1 cellular context compared by ENCODE assay signal in the genomic region with DNA sequence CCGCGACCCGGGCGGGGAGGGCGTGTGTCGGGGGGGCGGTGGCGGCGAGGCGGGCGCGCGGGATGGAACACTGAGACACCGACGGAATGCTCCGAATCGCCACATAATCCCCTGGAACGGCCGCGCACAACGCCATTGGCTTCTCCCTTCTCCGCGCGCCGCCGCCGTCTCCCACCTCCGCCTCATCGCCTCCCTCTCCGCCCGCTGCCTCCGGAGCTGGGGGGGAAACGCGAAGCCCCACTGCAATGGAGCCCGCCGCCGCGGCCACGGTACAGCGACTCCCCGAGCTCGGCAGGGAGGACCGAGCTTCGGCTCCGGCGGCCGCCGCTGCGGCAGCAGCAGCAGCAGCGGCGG.
TF ChIP-seq lines count a peak whose summit lies in the region.

A gene (plus strand): TSS at position 103 of the 354 bp plus-strand sequence. CDS start 143 bp downstream, at position 246.

TF ChIP-seq in HepG2, 621 proteins besides CTCF, POLR2A, EP300 and RAD21 (continued from another document and continues in another):
- TF ChIP-seq, protein P1, sequence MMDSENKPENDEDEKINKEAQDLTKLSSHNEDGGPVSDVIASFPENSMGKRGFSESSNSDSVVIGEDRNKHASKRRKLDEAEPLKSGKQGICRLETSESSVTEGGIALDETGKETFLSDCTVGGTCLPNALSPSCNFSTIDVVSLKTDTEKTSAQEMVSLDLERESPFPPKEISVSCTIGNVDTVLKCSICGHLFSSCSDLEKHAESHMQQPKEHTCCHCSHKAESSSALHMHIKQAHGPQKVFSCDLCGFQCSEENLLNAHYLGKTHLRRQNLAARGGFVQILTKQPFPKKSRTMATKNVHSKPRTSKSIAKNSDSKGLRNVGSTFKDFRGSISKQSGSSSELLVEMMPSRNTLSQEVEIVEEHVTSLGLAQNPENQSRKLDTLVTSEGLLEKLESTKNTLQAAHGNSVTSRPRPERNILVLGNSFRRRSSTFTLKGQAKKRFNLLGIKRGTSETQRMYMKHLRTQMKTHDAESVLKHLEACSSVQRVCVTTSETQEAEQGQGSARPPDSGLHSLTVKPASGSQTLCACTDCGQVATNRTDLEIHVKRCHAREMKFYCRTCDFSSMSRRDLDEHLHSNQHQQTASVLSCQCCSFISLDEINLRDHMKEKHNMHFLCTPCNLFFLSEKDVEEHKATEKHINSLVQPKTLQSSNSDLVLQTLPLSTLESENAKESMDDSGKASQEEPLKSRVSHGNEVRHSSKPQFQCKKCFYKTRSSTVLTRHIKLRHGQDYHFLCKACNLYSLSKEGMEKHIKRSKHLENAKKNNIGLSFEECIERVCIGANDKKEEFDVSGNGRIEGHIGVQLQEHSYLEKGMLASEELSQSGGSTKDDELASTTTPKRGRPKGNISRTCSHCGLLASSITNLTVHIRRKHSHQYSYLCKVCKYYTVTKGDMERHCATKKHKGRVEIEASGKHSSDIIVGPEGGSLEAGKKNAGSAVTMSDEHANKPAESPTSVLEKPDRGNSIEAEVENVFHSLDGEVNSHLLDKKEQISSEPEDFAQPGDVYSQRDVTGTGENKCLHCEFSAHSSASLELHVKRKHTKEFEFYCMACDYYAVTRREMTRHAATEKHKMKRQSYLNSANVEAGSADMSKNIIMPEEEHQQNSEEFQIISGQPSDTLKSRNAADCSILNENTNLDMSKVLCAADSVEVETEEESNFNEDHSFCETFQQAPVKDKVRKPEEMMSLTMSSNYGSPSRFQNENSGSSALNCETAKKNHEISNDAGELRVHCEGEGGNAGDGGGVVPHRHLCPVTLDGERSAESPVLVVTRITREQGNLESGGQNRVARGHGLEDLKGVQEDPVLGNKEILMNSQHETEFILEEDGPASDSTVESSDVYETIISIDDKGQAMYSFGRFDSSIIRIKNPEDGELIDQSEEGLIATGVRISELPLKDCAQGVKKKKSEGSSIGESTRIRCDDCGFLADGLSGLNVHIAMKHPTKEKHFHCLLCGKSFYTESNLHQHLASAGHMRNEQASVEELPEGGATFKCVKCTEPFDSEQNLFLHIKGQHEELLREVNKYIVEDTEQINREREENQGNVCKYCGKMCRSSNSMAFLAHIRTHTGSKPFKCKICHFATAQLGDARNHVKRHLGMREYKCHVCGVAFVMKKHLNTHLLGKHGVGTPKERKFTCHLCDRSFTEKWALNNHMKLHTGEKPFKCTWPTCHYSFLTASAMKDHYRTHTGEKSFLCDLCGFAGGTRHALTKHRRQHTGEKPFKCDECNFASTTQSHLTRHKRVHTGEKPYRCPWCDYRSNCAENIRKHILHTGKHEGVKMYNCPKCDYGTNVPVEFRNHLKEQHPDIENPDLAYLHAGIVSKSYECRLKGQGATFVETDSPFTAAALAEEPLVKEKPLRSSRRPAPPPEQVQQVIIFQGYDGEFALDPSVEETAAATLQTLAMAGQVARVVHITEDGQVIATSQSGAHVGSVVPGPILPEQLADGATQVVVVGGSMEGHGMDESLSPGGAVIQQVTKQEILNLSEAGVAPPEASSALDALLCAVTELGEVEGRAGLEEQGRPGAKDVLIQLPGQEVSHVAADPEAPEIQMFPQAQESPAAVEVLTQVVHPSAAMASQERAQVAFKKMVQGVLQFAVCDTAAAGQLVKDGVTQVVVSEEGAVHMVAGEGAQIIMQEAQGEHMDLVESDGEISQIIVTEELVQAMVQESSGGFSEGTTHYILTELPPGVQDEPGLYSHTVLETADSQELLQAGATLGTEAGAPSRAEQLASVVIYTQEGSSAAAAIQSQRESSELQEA (CRISPR knock-in tag; IDR thresholded peaks at IDR 0.05; ENCODE audit: not compliant biosample characterization) = no peak
- TF ChIP-seq MYNN (CRISPR knock-in tag; IDR thresholded peaks at IDR 0.05; ENCODE audit: low read depth) (no peak), SIN3B (IDR thresholded peaks at IDR 0.05; ENCODE audit: low read length) (no peak), MEF2D (CRISPR knock-in tag; IDR thresholded peaks at IDR 0.05) (no peak), SOX6 (IDR thresholded peaks at IDR 0.05) (no peak), SOX6 (CRISPR knock-in tag; IDR thresholded peaks at IDR 0.05) (no peak), ZKSCAN5 (CRISPR knock-in tag; IDR thresholded peaks at IDR 0.05) (no peak), MED1 (CRISPR knock-in tag; IDR thresholded peaks at IDR 0.05) (no peak), U2AF2 (IDR thresholded peaks at IDR 0.05; ENCODE audit: low read depth, low read length) (no peak), POLR2AphosphoS2 (IDR thresholded peaks at IDR 0.05; ENCODE audit: low read depth, low read length) (no peak), RBFOX2 (IDR thresholded peaks at IDR 0.05; ENCODE audit: low read depth, low read length) (peak; percentile 53), ARNT (IDR thresholded peaks at IDR 0.05) (no peak), ZNF546 (CRISPR knock-in tag; conservative IDR thresholded peaks at IDR 0.05) (no peak), NRL (CRISPR knock-in tag; IDR thresholded peaks at IDR 0.05; ENCODE audit: borderline replicate concordance) (no peak), RNF2 (conservative IDR thresholded peaks at IDR 0.05; ENCODE audit: low read depth) (no peak), ZNF350 (CRISPR knock-in tag; IDR thresholded peaks at IDR 0.05; ENCODE audit: borderline replicate concordance, low read depth) (no peak), ZMYM3 (CRISPR knock-in tag; IDR thresholded peaks at IDR 0.05) (0 out of 2 replicates have a peak, but pooled peaks have one; percentile 13), AGO1 (IDR thresholded peaks at IDR 0.05; ENCODE audit: low read depth, low read length, poor library complexity, severe bottlenecking) (no peak), ZNF569 (CRISPR knock-in tag; IDR thresholded peaks at IDR 0.05; ENCODE audit: borderline replicate concordance) (no peak), AGO2 (optimal IDR thresholded peaks at IDR 0.05; ENCODE audit: low read depth, low read length) (no peak), ZNF367 (CRISPR knock-in tag; IDR thresholded peaks at IDR 0.05; ENCODE audit: borderline replicate concordance) (no peak), SALL2 (CRISPR knock-in tag; IDR thresholded peaks at IDR 0.05) (peak; percentile 33; the same call in 1 of the 2 replicates), SYNCRIP (IDR thresholded peaks at IDR 0.05; ENCODE audit: insufficient read depth, low read depth, low read length) (no peak), FOXP1 (IDR thresholded peaks at IDR 0.05) (no peak), FOXP1 (CRISPR knock-in tag; IDR thresholded peaks at IDR 0.05) (no peak), ZNF777 (CRISPR knock-in tag; IDR thresholded peaks at IDR 0.05) (no peak), ZNF615 (CRISPR knock-in tag; IDR thresholded peaks at IDR 0.05; ENCODE audit: borderline replicate concordance) (no peak), ZNF746 (CRISPR knock-in tag; IDR thresholded peaks at IDR 0.05) (peak; percentile 24; the same call in 1 of the 2 replicates), HOXA5 (CRISPR knock-in tag; IDR thresholded peaks at IDR 0.05) (no peak), ZSCAN31 (CRISPR knock-in tag; IDR thresholded peaks at IDR 0.05; ENCODE audit: low read depth) (no peak), ZNF468 (CRISPR knock-in tag; IDR thresholded peaks at IDR 0.05) (no peak), SAFB2 (CRISPR knock-in tag; IDR thresholded peaks at IDR 0.05; ENCODE audit: borderline replicate concordance, low read depth) (no peak), SOX5 (CRISPR knock-in tag; IDR thresholded peaks at IDR 0.05; ENCODE audit: borderline replicate concordance) (no peak), POLR2AphosphoS5 (IDR thresholded peaks at IDR 0.05; ENCODE audit: low read depth, low read length) (peak; percentile 53; the same call in 1 of the 2 replicates), DPF2 (CRISPR knock-in tag; IDR thresholded peaks at IDR 0.05; ENCODE audit: borderline replicate concordance, low read depth) (no peak), MIER2 (CRISPR knock-in tag; IDR thresholded peaks at IDR 0.05) (no peak), ZNF10 (CRISPR knock-in tag; IDR thresholded peaks at IDR 0.05; ENCODE audit: borderline replicate concordance, low read depth) (no peak), ETV6 (CRISPR knock-in tag; conservative IDR thresholded peaks at IDR 0.05) (no peak), TAF1 (CRISPR knock-in tag; IDR thresholded peaks at IDR 0.05) (peak; percentile 51), ZNF335 (CRISPR knock-in tag; IDR thresholded peaks at IDR 0.05) (no peak)
- TF ChIP-seq, protein P2, sequence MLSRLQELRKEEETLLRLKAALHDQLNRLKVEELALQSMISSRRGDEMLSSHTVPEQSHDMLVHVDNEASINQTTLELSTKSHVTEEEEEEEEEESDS (CRISPR knock-in tag; IDR thresholded peaks at IDR 0.05; ENCODE audit: borderline replicate concordance) = no peak
- TF ChIP-seq, protein P3, sequence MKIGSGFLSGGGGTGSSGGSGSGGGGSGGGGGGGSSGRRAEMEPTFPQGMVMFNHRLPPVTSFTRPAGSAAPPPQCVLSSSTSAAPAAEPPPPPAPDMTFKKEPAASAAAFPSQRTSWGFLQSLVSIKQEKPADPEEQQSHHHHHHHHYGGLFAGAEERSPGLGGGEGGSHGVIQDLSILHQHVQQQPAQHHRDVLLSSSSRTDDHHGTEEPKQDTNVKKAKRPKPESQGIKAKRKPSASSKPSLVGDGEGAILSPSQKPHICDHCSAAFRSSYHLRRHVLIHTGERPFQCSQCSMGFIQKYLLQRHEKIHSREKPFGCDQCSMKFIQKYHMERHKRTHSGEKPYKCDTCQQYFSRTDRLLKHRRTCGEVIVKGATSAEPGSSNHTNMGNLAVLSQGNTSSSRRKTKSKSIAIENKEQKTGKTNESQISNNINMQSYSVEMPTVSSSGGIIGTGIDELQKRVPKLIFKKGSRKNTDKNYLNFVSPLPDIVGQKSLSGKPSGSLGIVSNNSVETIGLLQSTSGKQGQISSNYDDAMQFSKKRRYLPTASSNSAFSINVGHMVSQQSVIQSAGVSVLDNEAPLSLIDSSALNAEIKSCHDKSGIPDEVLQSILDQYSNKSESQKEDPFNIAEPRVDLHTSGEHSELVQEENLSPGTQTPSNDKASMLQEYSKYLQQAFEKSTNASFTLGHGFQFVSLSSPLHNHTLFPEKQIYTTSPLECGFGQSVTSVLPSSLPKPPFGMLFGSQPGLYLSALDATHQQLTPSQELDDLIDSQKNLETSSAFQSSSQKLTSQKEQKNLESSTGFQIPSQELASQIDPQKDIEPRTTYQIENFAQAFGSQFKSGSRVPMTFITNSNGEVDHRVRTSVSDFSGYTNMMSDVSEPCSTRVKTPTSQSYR (CRISPR knock-in tag; IDR thresholded peaks at IDR 0.05; ENCODE audit: borderline replicate concordance) = no peak
- TF ChIP-seq, protein P4, sequence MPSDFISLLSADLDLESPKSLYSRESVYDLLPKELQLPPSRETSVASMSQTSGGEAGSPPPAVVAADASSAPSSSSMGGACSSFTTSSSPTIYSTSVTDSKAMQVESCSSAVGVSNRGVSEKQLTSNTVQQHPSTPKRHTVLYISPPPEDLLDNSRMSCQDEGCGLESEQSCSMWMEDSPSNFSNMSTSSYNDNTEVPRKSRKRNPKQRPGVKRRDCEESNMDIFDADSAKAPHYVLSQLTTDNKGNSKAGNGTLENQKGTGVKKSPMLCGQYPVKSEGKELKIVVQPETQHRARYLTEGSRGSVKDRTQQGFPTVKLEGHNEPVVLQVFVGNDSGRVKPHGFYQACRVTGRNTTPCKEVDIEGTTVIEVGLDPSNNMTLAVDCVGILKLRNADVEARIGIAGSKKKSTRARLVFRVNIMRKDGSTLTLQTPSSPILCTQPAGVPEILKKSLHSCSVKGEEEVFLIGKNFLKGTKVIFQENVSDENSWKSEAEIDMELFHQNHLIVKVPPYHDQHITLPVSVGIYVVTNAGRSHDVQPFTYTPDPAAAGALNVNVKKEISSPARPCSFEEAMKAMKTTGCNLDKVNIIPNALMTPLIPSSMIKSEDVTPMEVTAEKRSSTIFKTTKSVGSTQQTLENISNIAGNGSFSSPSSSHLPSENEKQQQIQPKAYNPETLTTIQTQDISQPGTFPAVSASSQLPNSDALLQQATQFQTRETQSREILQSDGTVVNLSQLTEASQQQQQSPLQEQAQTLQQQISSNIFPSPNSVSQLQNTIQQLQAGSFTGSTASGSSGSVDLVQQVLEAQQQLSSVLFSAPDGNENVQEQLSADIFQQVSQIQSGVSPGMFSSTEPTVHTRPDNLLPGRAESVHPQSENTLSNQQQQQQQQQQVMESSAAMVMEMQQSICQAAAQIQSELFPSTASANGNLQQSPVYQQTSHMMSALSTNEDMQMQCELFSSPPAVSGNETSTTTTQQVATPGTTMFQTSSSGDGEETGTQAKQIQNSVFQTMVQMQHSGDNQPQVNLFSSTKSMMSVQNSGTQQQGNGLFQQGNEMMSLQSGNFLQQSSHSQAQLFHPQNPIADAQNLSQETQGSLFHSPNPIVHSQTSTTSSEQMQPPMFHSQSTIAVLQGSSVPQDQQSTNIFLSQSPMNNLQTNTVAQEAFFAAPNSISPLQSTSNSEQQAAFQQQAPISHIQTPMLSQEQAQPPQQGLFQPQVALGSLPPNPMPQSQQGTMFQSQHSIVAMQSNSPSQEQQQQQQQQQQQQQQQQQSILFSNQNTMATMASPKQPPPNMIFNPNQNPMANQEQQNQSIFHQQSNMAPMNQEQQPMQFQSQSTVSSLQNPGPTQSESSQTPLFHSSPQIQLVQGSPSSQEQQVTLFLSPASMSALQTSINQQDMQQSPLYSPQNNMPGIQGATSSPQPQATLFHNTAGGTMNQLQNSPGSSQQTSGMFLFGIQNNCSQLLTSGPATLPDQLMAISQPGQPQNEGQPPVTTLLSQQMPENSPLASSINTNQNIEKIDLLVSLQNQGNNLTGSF (CRISPR knock-in tag; IDR thresholded peaks at IDR 0.05) = no peak
- TF ChIP-seq, protein P5, sequence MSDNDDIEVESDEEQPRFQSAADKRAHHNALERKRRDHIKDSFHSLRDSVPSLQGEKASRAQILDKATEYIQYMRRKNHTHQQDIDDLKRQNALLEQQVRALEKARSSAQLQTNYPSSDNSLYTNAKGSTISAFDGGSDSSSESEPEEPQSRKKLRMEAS (IDR thresholded peaks at IDR 0.05) = peak; percentile 25; the same call in 1 of the 2 replicates
- TF ChIP-seq, protein P6, sequence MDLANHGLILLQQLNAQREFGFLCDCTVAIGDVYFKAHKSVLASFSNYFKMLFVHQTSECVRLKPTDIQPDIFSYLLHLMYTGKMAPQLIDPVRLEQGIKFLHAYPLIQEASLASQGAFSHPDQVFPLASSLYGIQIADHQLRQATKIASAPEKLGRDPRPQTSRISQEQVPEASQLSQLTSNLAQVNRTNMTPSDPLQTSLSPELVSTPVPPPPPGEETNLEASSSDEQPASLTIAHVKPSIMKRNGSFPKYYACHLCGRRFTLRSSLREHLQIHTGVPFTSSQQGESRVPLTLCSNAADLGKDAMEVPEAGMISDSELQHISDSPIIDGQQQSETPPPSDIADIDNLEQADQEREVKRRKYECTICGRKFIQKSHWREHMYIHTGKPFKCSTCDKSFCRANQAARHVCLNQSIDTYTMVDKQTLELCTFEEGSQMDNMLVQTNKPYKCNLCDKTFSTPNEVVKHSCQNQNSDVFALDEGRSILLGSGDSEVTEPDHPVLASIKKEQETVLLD (CRISPR knock-in tag; IDR thresholded peaks at IDR 0.05; ENCODE audit: low read depth) = 0 out of 2 replicates have a peak, but pooled peaks have one; percentile 60
- TF ChIP-seq, protein P7, sequence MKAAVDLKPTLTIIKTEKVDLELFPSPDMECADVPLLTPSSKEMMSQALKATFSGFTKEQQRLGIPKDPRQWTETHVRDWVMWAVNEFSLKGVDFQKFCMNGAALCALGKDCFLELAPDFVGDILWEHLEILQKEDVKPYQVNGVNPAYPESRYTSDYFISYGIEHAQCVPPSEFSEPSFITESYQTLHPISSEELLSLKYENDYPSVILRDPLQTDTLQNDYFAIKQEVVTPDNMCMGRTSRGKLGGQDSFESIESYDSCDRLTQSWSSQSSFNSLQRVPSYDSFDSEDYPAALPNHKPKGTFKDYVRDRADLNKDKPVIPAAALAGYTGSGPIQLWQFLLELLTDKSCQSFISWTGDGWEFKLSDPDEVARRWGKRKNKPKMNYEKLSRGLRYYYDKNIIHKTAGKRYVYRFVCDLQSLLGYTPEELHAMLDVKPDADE (CRISPR knock-in tag; IDR thresholded peaks at IDR 0.05) = no peak
